ENCODE assay signal across 10 cellular contexts in genomic region chr5:72137826-72138409, GRCh38. TPM values are rescaled to one million over a fixed set of nuclear protein-coding genes. Genes with fewer than 3 reads are reported as not detected.
DNase-seq lines count a peak whose midpoint lies in the region; ATAC-seq and TF ChIP-seq lines count a peak whose summit lies in the region.
"Had no signal": no experiment of that assay in that cellular context is flagged by ENCODE, and none has a peak within 500 bp of the region (broad histone marks: within the 10 kb centered on the region; RNA-seq: fewer than 3 reads in every experiment).

No MANE protein-coding gene starts in this region.

- H3K9me3 ChIP-seq in parathyroid adenoma (ENCODE audit: control insufficient read depth, low read length), result no peaks in the 10 kb centered on the region

- POLR2A ChIA-PET in GM10248 (lab: Yijun Ruan, JAX), result no interaction called here

- H3K4me2 ChIP-seq in parathyroid adenoma (ENCODE audit: low read length), result no peak overlapping the region

- TF ChIP-seq CTCF in GM10248 (IDR thresholded peaks at IDR 0.05; ENCODE audit: control extremely low read depth, extremely low read depth, low read depth, missing control alignments) (peak; percentile 46), dorsolateral prefrontal cortex (IDR thresholded peaks at IDR 0.05 in 54 of 56, conservative IDR thresholded peaks at IDR 0.05 in 2 of 56; ENCODE audit: low read depth in 1 of 56, partially characterized antibody in 56 of 56) (peak; percentile 40 to 87 (median 69)), parathyroid adenoma (IDR thresholded peaks at IDR 0.05) (peak; percentile 31)

- H3K27me3 ChIP-seq in dorsolateral prefrontal cortex, result no peaks in the 10 kb centered on the region
- H3K27me3 ChIP-seq in parathyroid adenoma (ENCODE audit: control insufficient read depth, insufficient read depth, low read length), result no peaks in the 10 kb centered on the region

- no peak overlapping the region for H3K9ac ChIP-seq in parathyroid adenoma

- H2AFZ ChIP-seq in parathyroid adenoma, result no peak overlapping the region

- H3K4me1 ChIP-seq in parathyroid adenoma, result no peaks in the 10 kb centered on the region

- ATAC-seq in HG03039 (IDR thresholded peaks at IDR 0.05; ENCODE audit: unreplicated experiment), result no peak

- CTCF ChIA-PET in GM10248 (lab: Yijun Ruan, JAX), result no interaction called here

- no peaks in the 10 kb centered on the region for H3K79me2 ChIP-seq in parathyroid adenoma

- intact Hi-C loops in dorsolateral prefrontal cortex (cut with DNase I), result loop anchor here in 1 of 2 donors (2.0 to 10.0 kb wide), 2 partner anchors 47 to 107 kb away; no protein-coding TSS in a partner anchor

- peak overlapping the region in 3 of 59 donors; percentile 6 to 21 (median 19) for H3K4me3 ChIP-seq in dorsolateral prefrontal cortex
- H3K4me3 ChIP-seq in parathyroid adenoma (ENCODE audit: low read depth, low read length), result no peak overlapping the region
- H3K4me3 ChIP-seq: SK-N-MC had no signal

- H3K36me3 ChIP-seq in parathyroid adenoma (ENCODE audit: control insufficient read depth, insufficient read depth, low read length), result no peaks in the 10 kb centered on the region

- H3K27ac ChIP-seq in dorsolateral prefrontal cortex, result peak overlapping the region in 18 of 59 donors; percentile 3 to 59 (median 24)
- no peak overlapping the region for H3K27ac ChIP-seq in parathyroid adenoma

- DNase-seq in GM10248 (ENCODE audit: extremely low spot score), result peak; percentile 29
- peak; percentile 48 for DNase-seq in NAMALWA (ENCODE audit: low spot score)
- DNase-seq in dorsolateral prefrontal cortex, result no peak
- no peak for DNase-seq in activated T-cell treated with anti-CD3 and anti-CD28 coated beads, Interleukin-2, amount 50 U/mL, for 48 hours
- no peak for DNase-seq in stimulated activated CD4-positive, alpha-beta T cell treated with anti-CD3 and anti-CD28 coated beads, Interleukin-2, amount 100 ng/mL, for 48 hours
- no peak for DNase-seq in NCI-H446 treated with DMSO at 0.1 percent for 48 hours (lab: John Stamatoyannopoulos, UW)
- DNase-seq: effector CD8-positive, alpha-beta T cell had no signal

RNA-seq across cellular contexts. Expression of gene MAP1B, which starts 30.6 kb away (rescaled TPM):
- total RNA-seq in dorsolateral prefrontal cortex, result 1,000 to 10,000 TPM in 95 of 120 experiments, 100 to 1,000 TPM in 25; 523 to 1,758 (median 1,258) TPM

Comparison
In these comparisons a context has a peak if more than half of its experiments do, and no peak if none do; other contexts are left out.
1. DNase-seq: peak in GM10248 (single experiment) and NAMALWA (single experiment); none in dorsolateral prefrontal cortex (0 of 10), activated T-cell treated with anti-CD3 and anti-CD28 coated beads, Interleukin-2, amount 50 U/mL, for 48 hours (0 of 2), stimulated activated CD4-positive, alpha-beta T cell treated with anti-CD3 and anti-CD28 coated beads, Interleukin-2, amount 100 ng/mL, for 48 hours (0 of 2) and NCI-H446 treated with DMSO at 0.1 percent for 48 hours (single experiment).
2. Peak in every context shown above with its lines, with median percentiles within 50 percentile points of each other: CTCF ChIP-seq.